ENCODE assay signal across 10 cellular contexts in the genomic region with DNA sequence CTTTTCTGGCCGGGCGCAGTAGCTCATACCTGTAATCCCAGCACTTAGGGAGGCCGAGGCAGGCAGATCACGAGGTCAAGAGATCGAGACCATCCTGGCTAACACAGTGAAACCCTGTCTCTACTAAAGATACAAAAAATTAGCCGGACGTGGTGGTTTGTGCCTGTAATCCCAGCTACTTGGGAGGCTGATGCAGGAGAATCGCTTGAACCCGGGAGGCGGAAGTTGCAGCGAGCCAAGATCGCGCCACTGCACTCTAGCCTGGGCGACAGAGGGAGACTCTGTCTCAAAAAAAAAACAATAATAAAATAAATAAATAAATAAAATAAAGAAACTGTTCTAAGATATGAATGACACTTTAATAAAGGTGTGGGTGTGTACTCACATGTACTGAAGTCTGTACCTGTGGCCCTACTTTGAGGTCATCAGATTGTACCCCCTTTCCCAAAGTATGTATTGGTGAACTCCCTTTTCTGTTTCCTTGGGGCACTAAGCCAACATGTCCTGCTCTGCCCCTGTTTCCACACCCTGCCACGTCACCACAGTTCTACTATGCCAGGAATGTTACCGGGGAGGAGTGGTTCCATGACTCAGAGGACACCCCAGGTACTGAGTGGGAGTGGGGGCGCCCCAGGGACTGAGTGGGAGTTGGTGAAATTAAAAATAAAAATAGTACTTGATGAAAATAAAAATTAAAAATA. TPM values are rescaled to one million over a fixed set of nuclear protein-coding genes. Genes with fewer than 3 reads are reported as not detected.
A peak's percentile ranks its signal among the peaks of the same experiment; 100 is the strongest.
DNase-seq lines count a peak whose midpoint lies in the region; ATAC-seq, FAIRE-seq and TF ChIP-seq lines count a peak whose summit lies in the region.
"Not testable (repeated sequence)": the region's sequence is repeated elsewhere in the genome, so short reads cannot be mapped to it uniquely, and the experiment has no call there.
"Had no signal": no experiment of that assay in that cellular context is flagged by ENCODE, and none has a peak within 500 bp of the region (broad histone marks: within the 10 kb centered on the region; RNA-seq: fewer than 3 reads in every experiment).

No MANE protein-coding gene starts in this region.

- H3K27ac ChIP-seq in C4-2B (peak overlapping the region; percentile 87), RWPE2 (ENCODE audit: poor library complexity, severe bottlenecking) (peak overlapping the region; percentile 96)
- not testable (repeated sequence) for H3K27ac ChIP-seq in kidney (ENCODE audit: low read depth in 2 of 2, low read length in 2 of 2)

- ATAC-seq in RWPE2 (ENCODE audit: low read depth) = peak; percentile 57

- DNase-seq in HT-29 (ENCODE audit: low spot score) (peak; percentile 96), RWPE2 (ENCODE audit: low spot score) (peak; percentile 98), adipocyte (ENCODE audit: low read depth) (peak; percentile 75), erythroblast (lab: John Stamatoyannopoulos, UW) (peak; percentile 54 to 77), kidney (peak; percentile 87)
- not testable (repeated sequence) for DNase-seq in osteocyte (ENCODE audit: extremely low spot score, unreplicated experiment); type B pancreatic cell (ENCODE audit: extremely low spot score, unreplicated experiment)

- not testable (repeated sequence) for H3K9me3 ChIP-seq in RWPE2 (ENCODE audit: severe bottlenecking); adipocyte (ENCODE audit: control insufficient read depth, low read length); kidney (ENCODE audit: control insufficient read depth in 1 of 2, low read length in 2 of 2)

- not testable (repeated sequence) for H3K27me3 ChIP-seq in RWPE2 (ENCODE audit: insufficient read depth, poor library complexity, severe bottlenecking); adipocyte (replicated peaks; ENCODE audit: control insufficient read depth, insufficient read depth, low read length)

- FAIRE-seq in kidney (lab: Jason Lieb, UNC) = not testable (repeated sequence)

- H3K36me3 Mint-ChIP-seq in osteocyte (ENCODE audit: unreplicated experiment); type B pancreatic cell: not testable (repeated sequence)

- H3K4me3 Mint-ChIP-seq in osteocyte (ENCODE audit: unreplicated experiment) = not testable (repeated sequence)
- peak overlapping the region; percentile 64 for H3K4me3 Mint-ChIP-seq in type B pancreatic cell

- peak overlapping the region; percentile 81 for H3K9ac ChIP-seq in adipocyte (ENCODE audit: low read length)
- H3K9ac ChIP-seq in kidney (ENCODE audit: low read length in 2 of 2) = not testable (repeated sequence)

- TF ChIP-seq CTCF in C4-2B (conservative IDR thresholded peaks at IDR 0.05); RWPE2 (IDR thresholded peaks at IDR 0.05; ENCODE audit: poor library complexity, severe bottlenecking); kidney (IDR thresholded peaks at IDR 0.05; ENCODE audit: borderline replicate concordance, extremely low read depth, insufficient read depth); osteocyte (IDR thresholded peaks at IDR 0.05); type B pancreatic cell (conservative IDR thresholded peaks at IDR 0.05): not testable (repeated sequence)

- not testable (repeated sequence) for H3K9me3 Mint-ChIP-seq in osteocyte (ENCODE audit: unreplicated experiment); type B pancreatic cell

- not testable (repeated sequence) for H3K4me1 ChIP-seq in RWPE2 (ENCODE audit: insufficient read depth, poor library complexity, severe bottlenecking)
- H3K4me1 ChIP-seq in adipocyte (ENCODE audit: control insufficient read depth, insufficient read depth, low read length) = peaks cover 19% of the 10 kb centered on the region
- H3K4me1 ChIP-seq in kidney (ENCODE audit: control insufficient read depth in 1 of 2, insufficient read depth in 1 of 2, low read depth in 1 of 2, low read length in 2 of 2) = peaks cover 6 to 15% of the 10 kb centered on the region in 2 donors

- intact Hi-C loops in kidney (cut with DNase I) = not testable (repeated sequence)

- not testable (repeated sequence) for H3K36me3 ChIP-seq in RWPE2 (ENCODE audit: low read depth); adipocyte (ENCODE audit: control insufficient read depth, insufficient read depth, low read length, severe bottlenecking); kidney (ENCODE audit: control insufficient read depth in 1 of 2, insufficient read depth in 2 of 2, low read length in 2 of 2)

- peak overlapping the region; percentile 41 for H3K4me3 ChIP-seq in RWPE2 (ENCODE audit: severe bottlenecking)
- H3K4me3 ChIP-seq in adipocyte (ENCODE audit: low read length) = peak overlapping the region; percentile 74
- not testable (repeated sequence) for H3K4me3 ChIP-seq in kidney (ENCODE audit: low read length in 2 of 2)

- H3K27ac Mint-ChIP-seq in osteocyte (ENCODE audit: unreplicated experiment) (peak overlapping the region; percentile 84), type B pancreatic cell (peak overlapping the region; percentile 99)

- not testable (repeated sequence) for TF ChIP-seq POLR2A in erythroblast (IDR thresholded peaks at IDR 0.05; ENCODE audit: low read length)

- H3K27me3 Mint-ChIP-seq in osteocyte (ENCODE audit: unreplicated experiment); type B pancreatic cell: not testable (repeated sequence)

- peaks cover 31% of the 10 kb centered on the region for H3K4me1 Mint-ChIP-seq in osteocyte (ENCODE audit: unreplicated experiment)
- H3K4me1 Mint-ChIP-seq in type B pancreatic cell (ENCODE audit: unreplicated experiment) = peaks cover 20% of the 10 kb centered on the region

RNA-seq across cellular contexts. Expression of a gene that starts 3.3 kb away (rescaled TPM):
- 23.6 and 31.2 TPM in 2 replicates for total RNA-seq in HT-29 (2014; rRNA removed; shearing (Covaris generic))
- 49.0 TPM for total RNA-seq in kidney
- 15.5 TPM for polyA plus RNA-seq in kidney (ENCODE audit: insufficient read depth, low read depth, low replicate concordance)
- 84.4 and 89.5 TPM in 2 replicates for total RNA-seq in osteocyte
- total RNA-seq in type B pancreatic cell (ENCODE audit: low replicate concordance) = 69.8 and 77.3 TPM in 2 replicates

RNA-seq across cellular contexts. Expression of a gene that starts 5.0 kb away (rescaled TPM):
- total RNA-seq in HT-29 (2014; rRNA removed; shearing (Covaris generic)) = 48.9 and 49.1 TPM in 2 replicates
- total RNA-seq in kidney (52.6 TPM), osteocyte (77.5 and 91.6 TPM in 2 replicates), type B pancreatic cell (ENCODE audit: low replicate concordance) (95.8 and 97.4 TPM in 2 replicates)
- polyA plus RNA-seq in kidney (ENCODE audit: insufficient read depth, low read depth, low replicate concordance) = 38.2 TPM

RNA-seq across cellular contexts. Expression of a gene that starts 19.3 kb away (rescaled TPM):
- not detected in 2 replicates for total RNA-seq in HT-29 (2014; rRNA removed; shearing (Covaris generic))
- total RNA-seq in kidney (0.66 TPM), osteocyte (2.8 TPM in 1 of 2 replicates, not detected in the other), type B pancreatic cell (ENCODE audit: low replicate concordance) (1.9 TPM in 2 replicates)
- polyA plus RNA-seq in kidney (ENCODE audit: insufficient read depth, low read depth, low replicate concordance) = 0.65 TPM
- total RNA-seq: frontal cortex had no signal
- polyA plus RNA-seq: GM23338 had no signal

RNA-seq across cellular contexts. Expression of a gene that starts 29.1 kb away (rescaled TPM):
- 37.6 and 48.4 TPM in 2 replicates for total RNA-seq in HT-29 (2014; rRNA removed; shearing (Covaris generic))
- total RNA-seq in kidney (33.4 TPM), osteocyte (45.0 and 49.8 TPM in 2 replicates), type B pancreatic cell (ENCODE audit: low replicate concordance) (39.3 and 42.1 TPM in 2 replicates)
- polyA plus RNA-seq in kidney (ENCODE audit: insufficient read depth, low read depth, low replicate concordance) = 57.7 TPM

RNA-seq across cellular contexts. Expression of a gene that starts 29.3 kb away (rescaled TPM):
- total RNA-seq in HT-29 (2014; rRNA removed; shearing (Covaris generic)) = 0.43 and 0.60 TPM in 2 replicates
- total RNA-seq in kidney = 7.9 TPM
- polyA plus RNA-seq in kidney (ENCODE audit: insufficient read depth, low read depth, low replicate concordance) = 9.1 TPM
- 12.6 and 13.3 TPM in 2 replicates for total RNA-seq in osteocyte
- total RNA-seq in type B pancreatic cell (ENCODE audit: low replicate concordance) = 8.9 and 12.3 TPM in 2 replicates
